ENCODE assay signal across 12 cellular contexts in the genomic region with DNA sequence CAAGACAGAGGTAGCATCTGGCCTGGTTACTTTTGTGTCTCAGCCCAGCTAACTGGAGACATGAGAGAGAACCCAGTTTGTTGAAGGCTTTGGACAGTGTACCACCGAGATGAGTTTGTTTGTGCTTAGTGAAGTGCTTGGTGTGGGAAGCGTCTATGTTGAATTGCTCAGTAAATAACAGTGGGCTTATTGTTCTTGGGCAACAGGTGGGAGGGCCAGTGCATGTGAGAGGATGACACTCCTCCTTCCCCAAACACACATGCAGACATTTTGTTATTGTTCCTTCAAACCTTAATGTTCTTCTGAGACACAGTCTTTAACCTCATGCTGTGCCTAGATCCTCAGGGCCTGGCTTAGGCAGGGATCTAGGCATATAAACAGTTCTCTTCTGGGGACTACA. TPM values are rescaled to one million over a fixed set of nuclear protein-coding genes. Genes with fewer than 3 reads are reported as not detected.
DNase-seq lines count a peak whose midpoint lies in the region; ATAC-seq, FAIRE-seq and TF ChIP-seq lines count a peak whose summit lies in the region.
"Had no signal": no experiment of that assay in that cellular context is flagged by ENCODE, and none has a peak within 500 bp of the region (broad histone marks: within the 10 kb centered on the region; RNA-seq: fewer than 3 reads in every experiment).

No MANE protein-coding gene starts in this region.

- POLR2A ChIA-PET in A549 (lab: Yijun Ruan, JAX): interaction anchor here (0.6 kb wide), 1 partner anchor 20 kb away, joined by 3 read pairs; no protein-coding TSS in a partner anchor
- POLR2A ChIA-PET in MCF 10A (lab: Yijun Ruan, JAX): interaction anchor here (0.6 to 2.0 kb wide), 6 partner anchors 22 to 407 kb away, joined by 4 to 18 read pairs (median 4); a partner anchor contains a TSS

- TF ChIP-seq EP300 in A549 (IDR thresholded peaks at IDR 0.05): no peak

- no peak for TF ChIP-seq POLR2A in A549 (IDR thresholded peaks at IDR 0.05; ENCODE audit: low read length)
- no peak for TF ChIP-seq POLR2A in right lobe of liver (IDR thresholded peaks at IDR 0.05)

- peak overlapping the region in 1 of 2 experiments; percentile 73; a peak in 2 of 6 replicates for H3K27ac ChIP-seq in A549
- H3K27ac ChIP-seq in right lobe of liver: no peak overlapping the region

- no TSS peak for BruUV-seq in MCF 10A (replicated peaks; lab: Mats Ljungman, UMichigan)

- H3K4me1 ChIP-seq in A549 (peaks cover 42% of the 10 kb centered on the region), right lobe of liver (peaks cover 0 to 17% (median 7%) of the 10 kb centered on the region in 4 donors)
- H3K4me1 ChIP-seq: parathyroid adenoma had no signal

- H3K36me3 Mint-ChIP-seq in MCF 10A (ENCODE audit: insufficient read depth, unreplicated experiment) (no peaks in the 10 kb centered on the region), natural killer cell (peaks cover 7% of the 10 kb centered on the region)

- H3K27ac Mint-ChIP-seq in MCF 10A (ENCODE audit: low read depth, unreplicated experiment) (peak overlapping the region; percentile 82), natural killer cell (peak overlapping the region; percentile 86 to 98)

- H3K4me3 Mint-ChIP-seq in MCF 10A (ENCODE audit: unreplicated experiment): no peak overlapping the region
- peak overlapping the region; percentile 72 for H3K4me3 Mint-ChIP-seq in natural killer cell

- CTCF ChIA-PET in A549 (lab: Yijun Ruan, JAX): interaction anchor here (0.7 to 2.9 kb wide), 6 partner anchors 16 to 111 kb away, joined by 3 to 11 read pairs (median 3); no protein-coding TSS in a partner anchor
- CTCF ChIA-PET in MCF 10A (lab: Yijun Ruan, JAX): interaction anchor here (0.7 to 4.5 kb wide), 5 partner anchors 13 to 1760 kb away, joined by 3 to 40 read pairs (median 5); no protein-coding TSS in a partner anchor

- no peak for FAIRE-seq in A549 (lab: Jason Lieb, UNC)

- H3K27me3 Mint-ChIP-seq in MCF 10A (ENCODE audit: insufficient read depth, unreplicated experiment): no peaks in the 10 kb centered on the region
- no peaks in the 10 kb centered on the region for H3K27me3 Mint-ChIP-seq in natural killer cell (ENCODE audit: low read depth in 2 of 2)

- 54% methylated on average over 2 of the region's 2 CpGs for WGBS in A549 (ENCODE audit: missing lambda C conversion rate)
- 80% methylated on average over 1 of the region's 2 CpGs for WGBS in right lobe of liver (ENCODE audit: insufficient coverage, low coverage, low lambda C conversion rate, missing lambda C conversion rate)

- H3K27me3 ChIP-seq in right lobe of liver: no peaks in the 10 kb centered on the region

- intact Hi-C loops in MCF 10A (cut with micrococcal nuclease) (no loop called here), natural killer cell (cut with micrococcal nuclease) (loop anchor here (2.0 kb wide), 1 partner anchor 16 kb away; no protein-coding TSS in a partner anchor), right lobe of liver (cut with DNase I) (no loop called here)

- ATAC-seq in A549 (0 out of 6 replicates have a peak, but pooled peaks of 1 of the 2 experiments have one; percentile 25), HG02798 (IDR thresholded peaks at IDR 0.05; ENCODE audit: poor library complexity, unreplicated experiment) (peak; percentile 4), natural killer cell (peak in 1 of 3 donors; percentile 6), right lobe of liver (no peak), GM21447 (IDR thresholded peaks at IDR 0.05; ENCODE audit: unreplicated experiment) (no peak)

- H3K9me3 Mint-ChIP-seq in MCF 10A (ENCODE audit: unreplicated experiment) (peaks cover 6% of the 10 kb centered on the region), natural killer cell (no peaks in the 10 kb centered on the region)

- no peak for TF ChIP-seq RAD21 in A549 (conservative IDR thresholded peaks at IDR 0.05 in 1 of 2, IDR thresholded peaks at IDR 0.05 in 1 of 2)

- H3K4me1 Mint-ChIP-seq in MCF 10A (ENCODE audit: insufficient read depth, unreplicated experiment): peaks cover 36% of the 10 kb centered on the region
- H3K4me1 Mint-ChIP-seq in natural killer cell: peaks cover 56 to 69% of the 10 kb centered on the region in 2 donors

- DNase-seq in A549 (ENCODE audit: low read depth in 1 of 2, low spot score in 1 of 2): no peak
- DNase-seq in MCF 10A (ENCODE audit: unreplicated experiment): no peak
- no peak for DNase-seq in natural killer cell
- DNase-seq in NCI-H1436 (lab: John Stamatoyannopoulos, UW): no peak
- no peak for DNase-seq in right lobe of liver
- DNase-seq in NCI-H1048 (lab: John Stamatoyannopoulos, UW): no peak
- DNase-seq: activated effector memory CD4-positive, alpha-beta T cell treated with Interleukin-2 at 50 U/mL for 16 hours; Karpas-422; SHP77 treated with DMSO at 0.1 percent for 48 hours had no signal

- H3K36me3 ChIP-seq in right lobe of liver: no peaks in the 10 kb centered on the region

- H3K9me3 ChIP-seq in A549 (no peaks in the 10 kb centered on the region), right lobe of liver (no peaks in the 10 kb centered on the region)

- H3K4me3 ChIP-seq in A549: no peak overlapping the region
- no peak overlapping the region for H3K4me3 ChIP-seq in right lobe of liver

- TF ChIP-seq CTCF in A549 (IDR thresholded peaks at IDR 0.05) (no peak), MCF 10A (IDR thresholded peaks at IDR 0.05; ENCODE audit: unreplicated experiment) (no peak), natural killer cell (IDR thresholded peaks at IDR 0.05) (no peak), right lobe of liver (IDR thresholded peaks at IDR 0.05) (no peak)

- peak overlapping the region; percentile 55; the same call in 2 of the 3 replicates for H3K4me2 ChIP-seq in A549

TF ChIP-seq in A549, 52 proteins besides CTCF, POLR2A, EP300 and RAD21:
- TF ChIP-seq, protein P1, sequence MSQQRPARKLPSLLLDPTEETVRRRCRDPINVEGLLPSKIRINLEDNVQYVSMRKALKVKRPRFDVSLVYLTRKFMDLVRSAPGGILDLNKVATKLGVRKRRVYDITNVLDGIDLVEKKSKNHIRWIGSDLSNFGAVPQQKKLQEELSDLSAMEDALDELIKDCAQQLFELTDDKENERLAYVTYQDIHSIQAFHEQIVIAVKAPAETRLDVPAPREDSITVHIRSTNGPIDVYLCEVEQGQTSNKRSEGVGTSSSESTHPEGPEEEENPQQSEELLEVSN (IDR thresholded peaks at IDR 0.05; ENCODE audit: borderline replicate concordance, low read depth): no peak
- TF ChIP-seq BHLHE40 (IDR thresholded peaks at IDR 0.05; ENCODE audit: low read depth, low read length) (no peak), HDAC2 (IDR thresholded peaks at IDR 0.05) (no peak), CHD4 (IDR thresholded peaks at IDR 0.05; ENCODE audit: borderline replicate concordance) (no peak), FOXS1 (CRISPR knock-in tag; IDR thresholded peaks at IDR 0.05) (no peak)
- TF ChIP-seq, protein P2, sequence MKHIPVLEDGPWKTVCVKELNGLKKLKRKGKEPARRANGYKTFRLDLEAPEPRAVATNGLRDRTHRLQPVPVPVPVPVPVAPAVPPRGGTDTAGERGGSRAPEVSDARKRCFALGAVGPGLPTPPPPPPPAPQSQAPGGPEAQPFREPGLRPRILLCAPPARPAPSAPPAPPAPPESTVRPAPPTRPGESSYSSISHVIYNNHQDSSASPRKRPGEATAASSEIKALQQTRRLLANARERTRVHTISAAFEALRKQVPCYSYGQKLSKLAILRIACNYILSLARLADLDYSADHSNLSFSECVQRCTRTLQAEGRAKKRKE (CRISPR knock-in tag; IDR thresholded peaks at IDR 0.05; ENCODE audit: low read depth): no peak

RNA-seq across cellular contexts. Expression of a gene that starts 39.7 kb away (rescaled TPM):
- polyA plus RNA-seq in A549 (2011; rRNA removed): 269 and 286 TPM in 2 replicates
- 133 and 148 TPM in 2 replicates for polyA plus RNA-seq in A549 (2012; cell fraction: cytosol; rRNA removed)
- polyA plus RNA-seq in A549 (2012; cell fraction: nucleus; rRNA removed): 203 and 261 TPM in 2 replicates
- 250 to 289 TPM (median 285 TPM) in 3 replicates for polyA plus RNA-seq in A549 (2017; fragmentation: RNase III; extraction: RNeasy Plus Mini Kit Qiagen cat#74134 plus additional on column Dnase treatment)
- polyA minus RNA-seq in A549 (2011; rRNA and poly(A)+ RNA removed): 271 and 285 TPM in 2 replicates
- 224 and 278 TPM in 2 replicates for total RNA-seq in MCF 10A (2022)
- total RNA-seq in natural killer cell: 1,000 to 10,000 TPM in 1 of 3 donors, 100 to 1,000 TPM in 2; 866 to 1,028 (median 919) TPM
- total RNA-seq in right lobe of liver: 100 to 1,000 TPM in 3 of 6 experiments, 10 to 100 TPM in 3; 63.6 to 150 (median 104) TPM
